19 cellular contexts compared by ENCODE assay signal in genomic region chr5:131902266-131902665, GRCh38. TPM values are rescaled to one million over a fixed set of nuclear protein-coding genes. Genes with fewer than 3 reads are reported as not detected.
DNase-seq lines count a peak whose midpoint lies in the region; ATAC-seq and TF ChIP-seq lines count a peak whose summit lies in the region.
"Not testable (repeated sequence)": the region's sequence is repeated elsewhere in the genome, so short reads cannot be mapped to it uniquely, and the experiment has no call there.
"Had no signal": no experiment of that assay in that cellular context is flagged by ENCODE, and none has a peak within 500 bp of the region (broad histone marks: within the 10 kb centered on the region; RNA-seq: fewer than 3 reads in every experiment).

No MANE protein-coding gene starts in this region.

- H3K27ac ChIP-seq in CD8-positive, alpha-beta T cell (ENCODE audit: low read depth, low read length) = not testable (repeated sequence)

- peaks cover 44% of the 10 kb centered on the region for H3K36me3 Mint-ChIP-seq in CD8-positive, alpha-beta T cell
- peaks cover 27% of the 10 kb centered on the region for H3K36me3 Mint-ChIP-seq in T-helper 2 cell treated with Interferon-gamma antibody and Interleukin-4, amounts not matched to agents 5 μg/mL and 100 μg/mL, for 36 hours (ENCODE audit: low read depth)
- H3K36me3 Mint-ChIP-seq in activated CD8-positive, alpha-beta T cell treated with anti-CD3 and anti-CD28 coated beads for 36 hours (ENCODE audit: low read depth) = peaks cover 27% of the 10 kb centered on the region
- peaks cover 70% of the 10 kb centered on the region for H3K36me3 Mint-ChIP-seq in activated naive CD4-positive, alpha-beta T cell treated with anti-CD3 and anti-CD28 coated beads, Interleukin-2, amount 10 ng/mL, durations not matched to agents 7 days and 5 days
- H3K36me3 Mint-ChIP-seq in central memory CD8-positive, alpha-beta T cell (ENCODE audit: insufficient read depth) = not testable (repeated sequence)
- peaks cover 16 to 64% (median 57%) of the 10 kb centered on the region in 3 donors for H3K36me3 Mint-ChIP-seq in naive thymus-derived CD8-positive, alpha-beta T cell

- intact Hi-C loops in CD8-positive, alpha-beta T cell (cut with DNase I, micrococcal nuclease); activated CD8-positive, alpha-beta T cell treated with anti-CD3 and anti-CD28 coated beads for 36 hours (cut with micrococcal nuclease): not testable (repeated sequence)

- CTCF ChIA-PET in CD8-positive, alpha-beta T cell (lab: Charles Lee) = interaction anchor here (0.7 kb wide), 1 partner anchor 281 kb away, joined by 3 read pairs; no protein-coding TSS in a partner anchor
- CTCF ChIA-PET in activated CD8-positive, alpha-beta T cell treated with anti-CD3 and anti-CD28 coated beads for 36 hours (lab: Charles Lee); activated naive CD4-positive, alpha-beta T cell treated with anti-CD3 and anti-CD28 coated beads, Interleukin-2, amount 10 ng/mL, durations not matched to agents 7 days and 5 days (lab: Charles Lee): not testable (repeated sequence)

- H3K4me1 ChIP-seq in CD8-positive, alpha-beta T cell (ENCODE audit: insufficient read depth, low read length) = peaks cover 13% of the 10 kb centered on the region

- not testable (repeated sequence) for H3K4me3 ChIP-seq in CD8-positive, alpha-beta T cell (ENCODE audit: low read depth, low read length)

- H3K27me3 ChIP-seq in CD8-positive, alpha-beta T cell (ENCODE audit: insufficient read depth, low read length) = not testable (repeated sequence)

- DNase-seq in CD8-positive, alpha-beta T cell; T-helper 2 cell treated with Interferon-gamma antibody and Interleukin-4, amounts not matched to agents 5 μg/mL and 100 μg/mL, for 36 hours (ENCODE audit: low spot score); central memory CD8-positive, alpha-beta T cell (ENCODE audit: low spot score in 2 of 2); stimulated activated naive CD8-positive, alpha-beta T cell treated with anti-CD3 and anti-CD28 coated beads, Interleukin-15, amount 100 ng/mL, for 72 hours: not testable (repeated sequence)
- DNase-seq in MV-4-11 (lab: John Stamatoyannopoulos, UW) = peak; percentile 8
- DNase-seq in activated CD8-positive, alpha-beta T cell treated with anti-CD3 and anti-CD28 coated beads for 36 hours = peak; percentile 17
- peak; percentile 41 for DNase-seq in activated naive CD4-positive, alpha-beta T cell treated with anti-CD3 and anti-CD28 coated beads, Interleukin-2, amount 10 ng/mL, durations not matched to agents 7 days and 5 days
- peak in 2 of 10 donors; percentile 5 to 12 for DNase-seq in naive thymus-derived CD8-positive, alpha-beta T cell

- H3K9me3 ChIP-seq in CD8-positive, alpha-beta T cell (ENCODE audit: low read length) = peaks cover 14% of the 10 kb centered on the region

- peaks cover 12% of the 10 kb centered on the region for H3K4me1 Mint-ChIP-seq in CD8-positive, alpha-beta T cell (ENCODE audit: low read depth)
- H3K4me1 Mint-ChIP-seq in T-helper 2 cell treated with Interferon-gamma antibody and Interleukin-4, amounts not matched to agents 5 μg/mL and 100 μg/mL, for 36 hours (ENCODE audit: low read depth) = peaks cover 16% of the 10 kb centered on the region
- H3K4me1 Mint-ChIP-seq in activated CD8-positive, alpha-beta T cell treated with anti-CD3 and anti-CD28 coated beads for 36 hours (ENCODE audit: low read depth) = peaks cover 17% of the 10 kb centered on the region
- H3K4me1 Mint-ChIP-seq in activated naive CD4-positive, alpha-beta T cell treated with anti-CD3 and anti-CD28 coated beads, Interleukin-2, amount 10 ng/mL, durations not matched to agents 7 days and 5 days = peaks cover 34% of the 10 kb centered on the region
- peaks cover 18% of the 10 kb centered on the region for H3K4me1 Mint-ChIP-seq in central memory CD8-positive, alpha-beta T cell
- H3K4me1 Mint-ChIP-seq in naive thymus-derived CD8-positive, alpha-beta T cell = peaks cover 6 to 26% (median 21%) of the 10 kb centered on the region in 4 donors
- H3K4me1 Mint-ChIP-seq in stimulated activated naive CD8-positive, alpha-beta T cell treated with anti-CD3 and anti-CD28 coated beads, Interleukin-15, amount 100 ng/mL, for 72 hours = peaks cover 30% of the 10 kb centered on the region

- H3K27ac Mint-ChIP-seq in CD8-positive, alpha-beta T cell = peak overlapping the region; percentile 32
- peak overlapping the region; percentile 65 for H3K27ac Mint-ChIP-seq in T-helper 2 cell treated with Interferon-gamma antibody and Interleukin-4, amounts not matched to agents 5 μg/mL and 100 μg/mL, for 36 hours
- H3K27ac Mint-ChIP-seq in activated CD8-positive, alpha-beta T cell treated with anti-CD3 and anti-CD28 coated beads for 36 hours = peak overlapping the region; percentile 26
- peak overlapping the region; percentile 88 for H3K27ac Mint-ChIP-seq in activated naive CD4-positive, alpha-beta T cell treated with anti-CD3 and anti-CD28 coated beads, Interleukin-2, amount 10 ng/mL, durations not matched to agents 7 days and 5 days
- peak overlapping the region; percentile 29 for H3K27ac Mint-ChIP-seq in central memory CD8-positive, alpha-beta T cell (ENCODE audit: low read depth)
- peak overlapping the region in 8 of 10 donors; percentile 32 to 86 (median 56) for H3K27ac Mint-ChIP-seq in naive thymus-derived CD8-positive, alpha-beta T cell
- not testable (repeated sequence) for H3K27ac Mint-ChIP-seq in stimulated activated naive CD8-positive, alpha-beta T cell treated with anti-CD3 and anti-CD28 coated beads, Interleukin-15, amount 100 ng/mL, for 72 hours

- H3K4me3 Mint-ChIP-seq in CD8-positive, alpha-beta T cell; T-helper 2 cell treated with Interferon-gamma antibody and Interleukin-4, amounts not matched to agents 5 μg/mL and 100 μg/mL, for 36 hours; activated CD8-positive, alpha-beta T cell treated with anti-CD3 and anti-CD28 coated beads for 36 hours; activated naive CD4-positive, alpha-beta T cell treated with anti-CD3 and anti-CD28 coated beads, Interleukin-2, amount 10 ng/mL, durations not matched to agents 7 days and 5 days; stimulated activated naive CD8-positive, alpha-beta T cell treated with anti-CD3 and anti-CD28 coated beads, Interleukin-15, amount 100 ng/mL, for 72 hours: not testable (repeated sequence)
- peak overlapping the region; percentile 47 for H3K4me3 Mint-ChIP-seq in central memory CD8-positive, alpha-beta T cell
- H3K4me3 Mint-ChIP-seq in naive thymus-derived CD8-positive, alpha-beta T cell = peak overlapping the region in 6 of 10 donors; percentile 5 to 57 (median 26)

- not testable (repeated sequence) for H3K27me3 Mint-ChIP-seq in CD8-positive, alpha-beta T cell (ENCODE audit: low read depth); T-helper 2 cell treated with Interferon-gamma antibody and Interleukin-4, amounts not matched to agents 5 μg/mL and 100 μg/mL, for 36 hours (ENCODE audit: low read depth); activated CD8-positive, alpha-beta T cell treated with anti-CD3 and anti-CD28 coated beads for 36 hours; activated naive CD4-positive, alpha-beta T cell treated with anti-CD3 and anti-CD28 coated beads, Interleukin-2, amount 10 ng/mL, durations not matched to agents 7 days and 5 days; naive thymus-derived CD8-positive, alpha-beta T cell; stimulated activated naive CD8-positive, alpha-beta T cell treated with anti-CD3 and anti-CD28 coated beads, Interleukin-15, amount 100 ng/mL, for 72 hours
- H3K27me3 Mint-ChIP-seq in central memory CD8-positive, alpha-beta T cell = peaks cover 17% of the 10 kb centered on the region

- POLR2A ChIA-PET in CD8-positive, alpha-beta T cell (lab: Charles Lee); activated CD8-positive, alpha-beta T cell treated with anti-CD3 and anti-CD28 coated beads for 36 hours (lab: Charles Lee); naive thymus-derived CD8-positive, alpha-beta T cell (lab: Charles Lee): not testable (repeated sequence)

- not testable (repeated sequence) for ATAC-seq in CD8-positive, alpha-beta T cell
- peak; percentile 72 for ATAC-seq in activated CD8-positive, alpha-beta T cell treated with anti-CD3 and anti-CD28 coated beads for 36 hours
- ATAC-seq in central memory CD8-positive, alpha-beta T cell (replicated peaks; ENCODE audit: extremely low read depth, poor library complexity, severe bottlenecking) = peak; percentile 52
- ATAC-seq in naive thymus-derived CD8-positive, alpha-beta T cell = peak in 1 of 2 donors; percentile 80
- peak; percentile 64 for ATAC-seq in stimulated activated naive CD8-positive, alpha-beta T cell treated with anti-CD3 and anti-CD28 coated beads, Interleukin-15, amount 100 ng/mL, for 72 hours

- not testable (repeated sequence) for TF ChIP-seq CTCF in CD8-positive, alpha-beta T cell (IDR thresholded peaks at IDR 0.05); activated CD8-positive, alpha-beta T cell treated with anti-CD3 and anti-CD28 coated beads for 36 hours (IDR thresholded peaks at IDR 0.05)

- H3K9me3 Mint-ChIP-seq in CD8-positive, alpha-beta T cell = peaks cover 43% of the 10 kb centered on the region
- peaks cover 69% of the 10 kb centered on the region for H3K9me3 Mint-ChIP-seq in T-helper 2 cell treated with Interferon-gamma antibody and Interleukin-4, amounts not matched to agents 5 μg/mL and 100 μg/mL, for 36 hours
- peaks cover 25% of the 10 kb centered on the region for H3K9me3 Mint-ChIP-seq in activated CD8-positive, alpha-beta T cell treated with anti-CD3 and anti-CD28 coated beads for 36 hours
- H3K9me3 Mint-ChIP-seq in activated naive CD4-positive, alpha-beta T cell treated with anti-CD3 and anti-CD28 coated beads, Interleukin-2, amount 10 ng/mL, durations not matched to agents 7 days and 5 days = peaks cover 81% of the 10 kb centered on the region
- H3K9me3 Mint-ChIP-seq in central memory CD8-positive, alpha-beta T cell = peaks cover 36% of the 10 kb centered on the region
- peaks cover 13 to 73% (median 62%) of the 10 kb centered on the region in 9 donors for H3K9me3 Mint-ChIP-seq in naive thymus-derived CD8-positive, alpha-beta T cell
- H3K9me3 Mint-ChIP-seq in stimulated activated naive CD8-positive, alpha-beta T cell treated with anti-CD3 and anti-CD28 coated beads, Interleukin-15, amount 100 ng/mL, for 72 hours = peaks cover 47 to 75% of the 10 kb centered on the region in 2 donors

- H3K36me3 ChIP-seq in CD8-positive, alpha-beta T cell (ENCODE audit: insufficient read depth, low read length) = not testable (repeated sequence)

RNA-seq across cellular contexts. Expression of gene MEIKIN, which starts 43.2 kb away (rescaled TPM):
- total RNA-seq in CD8-positive, alpha-beta T cell = not detected
- not detected for total RNA-seq in activated CD8-positive, alpha-beta T cell treated with anti-CD3 and anti-CD28 coated beads for 36 hours
- 1 to 10 TPM; 2.7 to 2.8 TPM for total RNA-seq in naive thymus-derived CD8-positive, alpha-beta T cell
- polyA plus RNA-seq in naive thymus-derived CD8-positive, alpha-beta T cell = not detected
- total RNA-seq: Calu3, GM23338, H9, HT-29, LHCN-M2, MCF 10A, PC-3, Right ventricle myocardium inferior, RPMI7951, SJCRH30 had no signal
- polyA plus RNA-seq: AG04450, GM23338 had no signal
